Comparison of ENCODE assay signal across 1 cellular context in genomic region chr1:19390166-19390850, GRCh38.
TF ChIP-seq lines count a peak whose summit lies in the region.

No MANE protein-coding gene starts in this region.

TF ChIP-seq in WTC11, 78 proteins besides CTCF, POLR2A, EP300 and RAD21 (continued from another document):
- TF ChIP-seq AFF4 (CRISPR knock-in tag; IDR thresholded peaks at IDR 0.05; ENCODE audit: borderline replicate concordance) (no peak), ZNF425 (CRISPR knock-in tag; conservative IDR thresholded peaks at IDR 0.05) (no peak), ZNF423 (CRISPR knock-in tag; IDR thresholded peaks at IDR 0.05) (no peak), SMAD4 (CRISPR knock-in tag; IDR thresholded peaks at IDR 0.05) (no peak), ATF1 (CRISPR knock-in tag; IDR thresholded peaks at IDR 0.05) (no peak), PRDM15 (CRISPR knock-in tag; IDR thresholded peaks at IDR 0.05) (no peak)
